In genomic region chr2:65576861-65577601, GRCh38 we compare ENCODE assay signal across 10 cellular contexts.
DNase-seq lines count a peak whose midpoint lies in the region; ATAC-seq and TF ChIP-seq lines count a peak whose summit lies in the region.
"Had no signal": no experiment of that assay in that cellular context is flagged by ENCODE, and none has a peak within 500 bp of the region (broad histone marks: within the 10 kb centered on the region; RNA-seq: fewer than 3 reads in every experiment).

No MANE protein-coding gene starts in this region.

- H3K4me2 ChIP-seq in mesendoderm (ENCODE audit: low read length): no peak overlapping the region

- H4K5ac ChIP-seq in mesendoderm (ENCODE audit: low read length): no peak overlapping the region

- no peaks in the 10 kb centered on the region for H3K79me1 ChIP-seq in mesendoderm (ENCODE audit: low read length)

- H4K8ac ChIP-seq in mesendoderm (ENCODE audit: low read depth, low read length): no peak overlapping the region

- H3K4me3 ChIP-seq in coronary artery (peak overlapping the region; percentile 26), mesendoderm (ENCODE audit: low read length) (no peak overlapping the region)

- no peak overlapping the region for H3K4ac ChIP-seq in mesendoderm (ENCODE audit: low read depth, low read length)

- peak; percentile 77 for DNase-seq in AG08396 (ENCODE audit: low spot score)
- DNase-seq in M059J (ENCODE audit: low read depth): peak; percentile 96
- no peak for DNase-seq in coronary artery (ENCODE audit: low spot score)
- DNase-seq in mesendoderm: peak; percentile 92
- DNase-seq in NCI-H1694 treated with DMSO at 0.1 percent for 48 hours (lab: John Stamatoyannopoulos, UW): no peak
- DNase-seq: activated naive CD8-positive, alpha-beta T cell treated with anti-CD3 and anti-CD28 coated beads, Interleukin-2, amount 50 U/mL, for 24 hours; KBM-7 had no signal

- H3K4me1 ChIP-seq in mesendoderm (ENCODE audit: control insufficient read depth, low read depth, low read length): no peaks in the 10 kb centered on the region

- H3K18ac ChIP-seq in mesendoderm (ENCODE audit: low read length): peak overlapping the region; percentile 29

- H2BK120ac ChIP-seq in mesendoderm (ENCODE audit: low read depth, low read length): no peak overlapping the region

- peak overlapping the region; percentile 96 for H2AK5ac ChIP-seq in mesendoderm (ENCODE audit: low read length)

- no peak overlapping the region for H2BK15ac ChIP-seq in mesendoderm (replicated peaks; ENCODE audit: low read depth)

- H2BK5ac ChIP-seq in mesendoderm (ENCODE audit: low read length): peak overlapping the region; percentile 76

- TF ChIP-seq CTCF in coronary artery (IDR thresholded peaks at IDR 0.05): no peak

- no CpG with 5 or more reads among the region's 12 CpGs for WGBS in mesendoderm (ENCODE audit: extremely low coverage, insufficient coverage, low lambda C conversion rate)

- H3K27me3 ChIP-seq in mesendoderm (ENCODE audit: insufficient read depth, low read length, poor library complexity): no peaks in the 10 kb centered on the region

- no peaks in the 10 kb centered on the region for H3K79me2 ChIP-seq in mesendoderm (ENCODE audit: control insufficient read depth, insufficient read depth, low read length)

- peak overlapping the region; percentile 57 for H3K56ac ChIP-seq in mesendoderm (ENCODE audit: low read length)

- no peak overlapping the region for H3K9ac ChIP-seq in mesendoderm (ENCODE audit: low read length)

- H3K36me3 ChIP-seq in mesendoderm (ENCODE audit: control insufficient read depth, insufficient read depth, low read length): no peaks in the 10 kb centered on the region

- ATAC-seq in GM21360 (IDR thresholded peaks at IDR 0.05; ENCODE audit: unreplicated experiment) (no peak), GM18909 (IDR thresholded peaks at IDR 0.05; ENCODE audit: poor library complexity, unreplicated experiment) (no peak), HG03135 (IDR thresholded peaks at IDR 0.05; ENCODE audit: unreplicated experiment) (no peak)
- ATAC-seq: activated naive CD8-positive, alpha-beta T cell treated with anti-CD3 and anti-CD28 coated beads, Interleukin-2, amount 50 U/mL, for 24 hours had no signal

- H3K27ac ChIP-seq in coronary artery: peak overlapping the region; percentile 46 to 70
- H3K27ac ChIP-seq in mesendoderm (ENCODE audit: low read depth, low read length): peak overlapping the region; percentile 43

- no peak overlapping the region for H3K23ac ChIP-seq in mesendoderm (ENCODE audit: low read length)

Comparison
In these comparisons a context has a peak if more than half of its experiments do, and no peak if none do; other contexts are left out.
1. DNase-seq: peak in AG08396 (single experiment), M059J (single experiment) and mesendoderm (single experiment); none in coronary artery (single experiment) and NCI-H1694 treated with DMSO at 0.1 percent for 48 hours (single experiment).